Comparison of ENCODE assay signal across 9 cellular contexts in the genomic region with DNA sequence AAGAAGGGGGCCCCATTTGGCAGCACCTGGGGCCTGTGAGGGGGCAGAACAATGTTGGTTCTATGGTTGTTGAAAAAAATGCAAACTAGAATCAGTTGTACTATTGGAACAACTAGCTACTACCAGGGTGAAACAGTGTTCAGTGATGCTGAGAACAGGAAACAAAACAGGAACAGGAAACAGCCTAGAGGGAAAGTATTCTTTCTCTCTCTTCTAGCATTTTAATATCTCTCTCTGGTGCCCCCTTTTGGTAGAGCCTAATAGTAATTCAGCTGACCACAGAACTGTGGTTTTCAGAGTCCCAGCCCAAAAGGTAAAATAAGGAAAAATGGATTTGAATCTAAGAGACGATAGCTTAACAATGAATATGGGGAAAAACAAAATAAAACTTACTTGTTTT.
A peak's percentile ranks its signal among the peaks of the same experiment; 100 is the strongest.
DNase-seq lines count a peak whose midpoint lies in the region; ATAC-seq, FAIRE-seq and TF ChIP-seq lines count a peak whose summit lies in the region.
"Had no signal": no experiment of that assay in that cellular context is flagged by ENCODE, and none has a peak within 500 bp of the region (broad histone marks: within the 10 kb centered on the region; RNA-seq: fewer than 3 reads in every experiment).

No MANE protein-coding gene starts in this region.

- H3K4me1 ChIP-seq in OCI-LY3 (ENCODE audit: low read length) (no peaks in the 10 kb centered on the region), keratinocyte (ENCODE audit: control insufficient read depth, extremely low read depth, insufficient read depth, low read length) (no peaks in the 10 kb centered on the region)

- H3K27ac Mint-ChIP-seq in activated naive CD8-positive, alpha-beta T cell treated with anti-CD3 and anti-CD28 coated beads for 36 hours, result no peak overlapping the region

- H3K9ac ChIP-seq in OCI-LY3 (ENCODE audit: low read length), result no peak overlapping the region
- no peak overlapping the region for H3K9ac ChIP-seq in keratinocyte (ENCODE audit: control insufficient read depth, extremely low read depth, insufficient read depth, low read length)

- H2AFZ ChIP-seq in OCI-LY3 (ENCODE audit: low read depth, low read length) (no peak overlapping the region), keratinocyte (ENCODE audit: control insufficient read depth, low read length) (no peak overlapping the region)

- no peaks in the 10 kb centered on the region for H4K20me1 ChIP-seq in OCI-LY3 (ENCODE audit: insufficient read depth, low read length)
- no peaks in the 10 kb centered on the region for H4K20me1 ChIP-seq in keratinocyte (ENCODE audit: control insufficient read depth, extremely low read depth, insufficient read depth, low read length)

- TF ChIP-seq CTCF in GM12872 (IDR thresholded peaks at IDR 0.05; ENCODE audit: insufficient read depth, low read depth, low read length) (peak; percentile 39; the same call in 1 of the 3 replicates), OCI-LY3 (IDR thresholded peaks at IDR 0.05; ENCODE audit: low read depth, low read length) (peak; percentile 44), keratinocyte (optimal IDR thresholded peaks at IDR 0.05 in 1 of 3, IDR thresholded peaks at IDR 0.05 in 1 of 3, conservative IDR thresholded peaks at IDR 0.05 in 1 of 3; ENCODE audit: extremely low read depth in 1 of 3, insufficient read depth in 2 of 3, low read length in 3 of 3) (peak in 2 of 3 experiments; percentile 39 to 40)

- H3K27me3 Mint-ChIP-seq in activated naive CD8-positive, alpha-beta T cell treated with anti-CD3 and anti-CD28 coated beads for 36 hours, result no peaks in the 10 kb centered on the region

- H3K4me1 Mint-ChIP-seq in activated naive CD8-positive, alpha-beta T cell treated with anti-CD3 and anti-CD28 coated beads for 36 hours, result no peaks in the 10 kb centered on the region

- DNase-seq in H54 (ENCODE audit: insufficient read length, low spot score) (peak; percentile 5), keratinocyte (ENCODE audit: low read depth, low spot score) (no peak), NCI-H345 treated with DMSO at 0.1 percent for 48 hours (lab: John Stamatoyannopoulos, UW; ENCODE audit: unreplicated experiment) (no peak), COLO668 (lab: John Stamatoyannopoulos, UW; ENCODE audit: unreplicated experiment) (no peak)
- DNase-seq in activated naive CD8-positive, alpha-beta T cell treated with anti-CD3 and anti-CD28 coated beads for 36 hours, result no peak

- no peak overlapping the region for H3K4me3 ChIP-seq in OCI-LY3 (ENCODE audit: low read length)
- no peak overlapping the region for H3K4me3 ChIP-seq in keratinocyte (ENCODE audit: control insufficient read depth in 2 of 3, extremely low read depth in 1 of 3, insufficient read depth in 2 of 3, low read depth in 1 of 3, low read length in 3 of 3)

- H3K36me3 Mint-ChIP-seq in activated naive CD8-positive, alpha-beta T cell treated with anti-CD3 and anti-CD28 coated beads for 36 hours, result no peaks in the 10 kb centered on the region

- H3K79me2 ChIP-seq in OCI-LY3 (ENCODE audit: low read length) (no peaks in the 10 kb centered on the region), keratinocyte (ENCODE audit: control insufficient read depth, insufficient read depth, low read length) (no peaks in the 10 kb centered on the region)

- H3K27ac ChIP-seq in OCI-LY3 (ENCODE audit: low read length) (no peak overlapping the region), keratinocyte (ENCODE audit: control insufficient read depth, insufficient read depth, low read length) (no peak overlapping the region)

- TF ChIP-seq POLR2A in H54 (IDR thresholded peaks at IDR 0.05; ENCODE audit: low read depth, low read length), result no peak

- peaks cover 3% of the 10 kb centered on the region for H3K9me3 Mint-ChIP-seq in activated naive CD8-positive, alpha-beta T cell treated with anti-CD3 and anti-CD28 coated beads for 36 hours

- no peaks in the 10 kb centered on the region for H3K27me3 ChIP-seq in OCI-LY3 (ENCODE audit: low read depth, low read length)
- no peaks in the 10 kb centered on the region for H3K27me3 ChIP-seq in keratinocyte (ENCODE audit: control insufficient read depth, extremely low read depth, insufficient read depth, low read length)

- H3K4me2 ChIP-seq in OCI-LY3 (ENCODE audit: low read length) (no peak overlapping the region), keratinocyte (ENCODE audit: control insufficient read depth, extremely low read depth, insufficient read depth, low read depth, low read length) (no peak overlapping the region)

- no peaks in the 10 kb centered on the region for H3K9me1 ChIP-seq in keratinocyte (ENCODE audit: control insufficient read depth, extremely low read depth, insufficient read depth, low read length)

- FAIRE-seq in H54 (lab: Jason Lieb, UNC), result no peak
- FAIRE-seq in keratinocyte (lab: Jason Lieb, UNC), result no peak

- no peak for ATAC-seq in HG03571 (IDR thresholded peaks at IDR 0.05; ENCODE audit: unreplicated experiment)
- ATAC-seq: esophagus mucosa had no signal

- no peak overlapping the region for H3K4me3 Mint-ChIP-seq in activated naive CD8-positive, alpha-beta T cell treated with anti-CD3 and anti-CD28 coated beads for 36 hours

- H3K9me3 ChIP-seq in OCI-LY3 (ENCODE audit: insufficient read depth, low read length) (no peaks in the 10 kb centered on the region), keratinocyte (ENCODE audit: control insufficient read depth, low read depth, low read length) (no peaks in the 10 kb centered on the region)

- H3K36me3 ChIP-seq in OCI-LY3 (replicated peaks; ENCODE audit: low read depth, low read length) (no peaks in the 10 kb centered on the region), keratinocyte (ENCODE audit: control insufficient read depth in 2 of 2, extremely low read depth in 1 of 2, insufficient read depth in 2 of 2, low read length in 2 of 2) (no peaks in the 10 kb centered on the region)

- dilution Hi-C loops in keratinocyte (cut with MboI; ENCODE audit: extremely low pct_ligation_motif_present, low sequenced_read_pairs), result no loop called here
